26 cellular contexts compared by ENCODE assay signal in genomic region chr12:109296431-109296830, GRCh38. TPM values are rescaled to one million over a fixed set of nuclear protein-coding genes. Genes with fewer than 3 reads are reported as not detected.
"Had no signal": no experiment of that assay in that cellular context is flagged by ENCODE, and none has a peak within 500 bp of the region (broad histone marks: within the 10 kb centered on the region; RNA-seq: fewer than 3 reads in every experiment).

No MANE protein-coding gene starts in this region.

- H3K4me2 ChIP-seq: hepatocyte had no signal

- DNase-seq: dermis blood vessel endothelial cell; effector memory CD4-positive, alpha-beta T cell; foreskin keratinocyte; heart left ventricle; kidney glomerular epithelial cell; left ventricle myocardium superior; lower lobe of right lung; naive thymus-derived CD8-positive, alpha-beta T cell; right cardiac atrium; stimulated activated CD4-positive, alpha-beta T cell treated with anti-CD3 and anti-CD28 coated beads, Interleukin-4, amount 100 ng/mL, for 4 hours; stimulated activated naive B cell treated with anti-CD40 and anti-IgM and Interleukin-4, amounts not matched to agents 10 μg/mL and 1 μg/mL and 100 μg/mL, for 72 hours; stimulated activated naive CD8-positive, alpha-beta T cell treated with anti-CD3 and anti-CD28 coated beads, Interleukin-15, amount 100 ng/mL, for 72 hours; transverse colon had no signal

- H3K36me3 ChIP-seq: esophagus muscularis mucosa, gastroesophageal sphincter, heart left ventricle, lower lobe of right lung, neutrophil, prostate gland, spleen, suprapubic skin, transverse colon, vagina had no signal

- H3K27me3 ChIP-seq: esophagus muscularis mucosa, vagina had no signal

- H3K9me3 ChIP-seq: esophagus muscularis mucosa, gastroesophageal sphincter, heart left ventricle, lower lobe of right lung, neutrophil, prostate gland, spleen, suprapubic skin, transverse colon, vagina had no signal

- H3K79me2 ChIP-seq: hepatocyte, parathyroid adenoma had no signal

- H3K27ac ChIP-seq: coronary artery, esophagus muscularis mucosa, foreskin keratinocyte, gastroesophageal sphincter, heart left ventricle, hepatocyte, lower lobe of right lung, neutrophil, parathyroid adenoma, prostate gland, skin epidermis, spleen, suprapubic skin, transverse colon, vagina had no signal

- ATAC-seq: foreskin keratinocyte; gastroesophageal sphincter; heart left ventricle; left ventricle myocardium superior; lower lobe of right lung; naive thymus-derived CD8-positive, alpha-beta T cell; right cardiac atrium; stimulated activated naive B cell treated with anti-CD40 and anti-IgM and Interleukin-4, amounts not matched to agents 10 μg/mL and 1 μg/mL and 100 μg/mL, for 72 hours; stimulated activated naive CD8-positive, alpha-beta T cell treated with anti-CD3 and anti-CD28 coated beads, Interleukin-15, amount 100 ng/mL, for 72 hours had no signal

- H2AFZ ChIP-seq: hepatocyte, parathyroid adenoma had no signal

- H3K9ac ChIP-seq: parathyroid adenoma had no signal

- H3K4me1 ChIP-seq: foreskin keratinocyte, lower lobe of right lung, parathyroid adenoma, prostate gland had no signal

- H3K4me3 ChIP-seq: coronary artery, esophagus muscularis mucosa, gastroesophageal sphincter, heart left ventricle, hepatocyte, lower lobe of right lung, prostate gland, skin epidermis, spleen, suprapubic skin, transverse colon, vagina had no signal

RNA-seq across cellular contexts. Expression of gene FOXN4, which starts 12.7 kb away (rescaled TPM):
- polyA plus RNA-seq: endothelial cell of umbilical vein, fibroblast of lung, foreskin keratinocyte, heart left ventricle, hepatocyte, right cardiac atrium had no signal

RNA-seq across cellular contexts. Expression of gene MYO1H, which starts 51.3 kb away (rescaled TPM):
- polyA plus RNA-seq: endothelial cell of umbilical vein; foreskin keratinocyte; hepatocyte; naive thymus-derived CD8-positive, alpha-beta T cell had no signal
